Comparison of ENCODE assay signal across 1 cellular context in genomic region chr19:43983912-43984686, GRCh38.
A peak's percentile ranks its signal among the peaks of the same experiment; 100 is the strongest.
TF ChIP-seq lines count a peak whose summit lies in the region.

Gene ZNF155 (plus strand): TSS chr19:43984188. CDS start chr19:43988544, 4,356 bp downstream.

TF ChIP-seq in GM12878, 131 proteins besides CTCF, POLR2A, EP300 and RAD21 (continued from another document and continues in another):
- TF ChIP-seq PRDM15 (CRISPR knock-in tag; IDR thresholded peaks at IDR 0.05): no peak
- TF ChIP-seq CREB1 (IDR thresholded peaks at IDR 0.05; ENCODE audit: low read depth): peak; percentile 68
- TF ChIP-seq ZBTB40 (IDR thresholded peaks at IDR 0.05; ENCODE audit: borderline replicate concordance): peak; percentile 85
- TF ChIP-seq EED (IDR thresholded peaks at IDR 0.05; ENCODE audit: low read depth): peak; percentile 62; the same call in 1 of the 2 replicates
- peak; percentile 39 for TF ChIP-seq MXI1 (IDR thresholded peaks at IDR 0.05; ENCODE audit: low read depth, low read length)
- TF ChIP-seq ZBTB11 (CRISPR knock-in tag; IDR thresholded peaks at IDR 0.05): no peak
- 0 out of 2 replicates have a peak, but pooled peaks have one; percentile 81 for TF ChIP-seq ZNF207 (IDR thresholded peaks at IDR 0.05; ENCODE audit: borderline replicate concordance)
- TF ChIP-seq MYB (IDR thresholded peaks at IDR 0.05; ENCODE audit: borderline replicate concordance, low read depth, low read length): no peak
- TF ChIP-seq POLR2AphosphoS5 (IDR thresholded peaks at IDR 0.05; ENCODE audit: low read length): peak; percentile 73
- TF ChIP-seq GATAD2B (conservative IDR thresholded peaks at IDR 0.05; ENCODE audit: low read depth): peak; percentile 87
- TF ChIP-seq IKZF1 (conservative IDR thresholded peaks at IDR 0.05): peak; percentile 97
- no peak for TF ChIP-seq JUNB (IDR thresholded peaks at IDR 0.05)
- peak; percentile 92 for TF ChIP-seq HCFC1 (IDR thresholded peaks at IDR 0.05; ENCODE audit: low read length)
- TF ChIP-seq RUNX3 (IDR thresholded peaks at IDR 0.05; ENCODE audit: low read length): peak; percentile 42
- peak; percentile 71; the same call in 1 of the 2 replicates for TF ChIP-seq RELB (IDR thresholded peaks at IDR 0.05; ENCODE audit: low read depth)
- TF ChIP-seq NBN (IDR thresholded peaks at IDR 0.05): peak; percentile 26; the same call in 1 of the 2 replicates
- no peak for TF ChIP-seq SPI1 (IDR thresholded peaks at IDR 0.05; ENCODE audit: borderline replicate concordance, insufficient read depth, low read depth, low read length)
- no peak for TF ChIP-seq SIN3A (IDR thresholded peaks at IDR 0.05; ENCODE audit: low read depth, low read length)
- no peak for TF ChIP-seq E4F1 (IDR thresholded peaks at IDR 0.05; ENCODE audit: borderline replicate concordance, partially characterized antibody)
- TF ChIP-seq TCF12 (IDR thresholded peaks at IDR 0.05; ENCODE audit: low read depth, low read length): 0 out of 2 replicates have a peak, but pooled peaks have one; percentile 39
- TF ChIP-seq SIX5 (IDR thresholded peaks at IDR 0.05; ENCODE audit: low read depth, low read length, severe bottlenecking): peak; percentile 88
- TF ChIP-seq BRCA1 (IDR thresholded peaks at IDR 0.05; ENCODE audit: low read depth, low read length): 0 out of 2 replicates have a peak, but pooled peaks have one; percentile 54
- no peak for TF ChIP-seq SMAD1 (IDR thresholded peaks at IDR 0.05; ENCODE audit: low read depth, partially characterized antibody)
- no peak for TF ChIP-seq CEBPZ (IDR thresholded peaks at IDR 0.05; ENCODE audit: low read depth, low read length)
- TF ChIP-seq TCF7 (IDR thresholded peaks at IDR 0.05; ENCODE audit: borderline replicate concordance): no peak
- TF ChIP-seq BHLHE40 (IDR thresholded peaks at IDR 0.05; ENCODE audit: borderline replicate concordance in 1 of 2, low read depth in 2 of 2, low read length in 1 of 2): peak in 1 of 2 experiments; percentile 52; a peak in 2 of 4 replicates
- peak; percentile 70; the same call in 1 of the 2 replicates for TF ChIP-seq CREM (IDR thresholded peaks at IDR 0.05; ENCODE audit: low read depth)
- TF ChIP-seq CEBPB (IDR thresholded peaks at IDR 0.05; ENCODE audit: borderline replicate concordance in 1 of 2, low read depth in 2 of 2, low read length in 2 of 2): no peak
- peak; percentile 48 for TF ChIP-seq BCL3 (IDR thresholded peaks at IDR 0.05; ENCODE audit: borderline replicate concordance, insufficient read depth, low read depth, low read length, poor library complexity, severe bottlenecking)
- peak; percentile 58; the same call in 1 of the 2 replicates for TF ChIP-seq ATF7 (IDR thresholded peaks at IDR 0.05; ENCODE audit: low read depth)
- TF ChIP-seq YY1 (IDR thresholded peaks at IDR 0.05; ENCODE audit: low read depth, low read length): peak; percentile 65
- TF ChIP-seq MYC (IDR thresholded peaks at IDR 0.05; ENCODE audit: insufficient read depth, insufficient read length, insufficient replicate concordance, low read length, severe bottlenecking): no peak
- TF ChIP-seq SREBF1 (IDR thresholded peaks at IDR 0.05; ENCODE audit: low read length): peak; percentile 83
